17 cellular contexts compared by ENCODE assay signal in genomic region chr13:73741111-73741510, GRCh38.
A peak's percentile ranks its signal among the peaks of the same experiment; 100 is the strongest.
DNase-seq lines count a peak whose midpoint lies in the region; ATAC-seq, FAIRE-seq and TF ChIP-seq lines count a peak whose summit lies in the region.
"Had no signal": no experiment of that assay in that cellular context is flagged by ENCODE, and none has a peak within 500 bp of the region (broad histone marks: within the 10 kb centered on the region; RNA-seq: fewer than 3 reads in every experiment).

No MANE protein-coding gene starts in this region.

- H3K4me3 Mint-ChIP-seq in CD8-positive, alpha-beta T cell = peak overlapping the region; percentile 24
- H3K4me3 Mint-ChIP-seq in brain = no peak overlapping the region
- no peak overlapping the region for H3K4me3 Mint-ChIP-seq in neural progenitor cell

- peaks cover 46% of the 10 kb centered on the region for H3K4me1 Mint-ChIP-seq in CD8-positive, alpha-beta T cell (ENCODE audit: low read depth)
- H3K4me1 Mint-ChIP-seq in brain = peaks cover 25% of the 10 kb centered on the region
- H3K4me1 Mint-ChIP-seq in neural progenitor cell = peaks cover 24% of the 10 kb centered on the region

- H3F3A ChIP-seq in neural progenitor cell (ENCODE audit: low read depth) = peaks cover 9% of the 10 kb centered on the region

- H3K9ac ChIP-seq in muscle layer of colon (ENCODE audit: low read length) = no peak overlapping the region
- no peak overlapping the region for H3K9ac ChIP-seq in neural progenitor cell
- H3K9ac ChIP-seq: BLaER1 had no signal

- no peaks in the 10 kb centered on the region for H3K9me3 Mint-ChIP-seq in CD8-positive, alpha-beta T cell
- peaks cover 0 to 6% (median 0%) of the 10 kb centered on the region in 5 experiments for H3K9me3 Mint-ChIP-seq in brain
- no peaks in the 10 kb centered on the region for H3K9me3 Mint-ChIP-seq in neural progenitor cell

- peaks cover 28% of the 10 kb centered on the region for H3K4me1 ChIP-seq in CD8-positive, alpha-beta T cell (ENCODE audit: insufficient read depth, low read length)
- peaks cover 20% of the 10 kb centered on the region for H3K4me1 ChIP-seq in muscle layer of colon (ENCODE audit: insufficient read depth, low read length)
- H3K4me1 ChIP-seq in neural progenitor cell = peaks cover 19% of the 10 kb centered on the region
- H3K4me1 ChIP-seq: BLaER1, HAP-1, lower lobe of right lung, SJSA1 had no signal

- no peak overlapping the region for H2AFZ ChIP-seq in neural progenitor cell (replicated peaks)

- POLR2A ChIA-PET in CD8-positive, alpha-beta T cell (lab: Charles Lee) = no interaction called here

- no peaks in the 10 kb centered on the region for H3K36me3 ChIP-seq in CD8-positive, alpha-beta T cell (ENCODE audit: insufficient read depth, low read length)
- H3K36me3 ChIP-seq in muscle layer of colon (ENCODE audit: insufficient read depth, low read length) (no peaks in the 10 kb centered on the region), neural progenitor cell (no peaks in the 10 kb centered on the region)
- H3K36me3 ChIP-seq: HAP-1, lower lobe of right lung, SJSA1 had no signal

- H3K27me3 Mint-ChIP-seq in CD8-positive, alpha-beta T cell (ENCODE audit: low read depth) = no peaks in the 10 kb centered on the region
- H3K27me3 Mint-ChIP-seq in brain (peaks cover 5% of the 10 kb centered on the region), neural progenitor cell (ENCODE audit: insufficient read depth, low read depth) (no peaks in the 10 kb centered on the region)

- no peak for TF ChIP-seq CTCF in CD8-positive, alpha-beta T cell (IDR thresholded peaks at IDR 0.05)
- TF ChIP-seq CTCF in brain (conservative IDR thresholded peaks at IDR 0.05) (no peak), neural progenitor cell (IDR thresholded peaks at IDR 0.05) (no peak)

- no peaks in the 10 kb centered on the region for H3K79me2 ChIP-seq in neural progenitor cell (ENCODE audit: low read depth)

- H3K4me2 ChIP-seq in neural progenitor cell = no peak overlapping the region
- H3K4me2 ChIP-seq: BLaER1 had no signal

- H3K9me3 ChIP-seq in CD8-positive, alpha-beta T cell (ENCODE audit: low read length) = no peaks in the 10 kb centered on the region
- H3K9me3 ChIP-seq in muscle layer of colon (ENCODE audit: low read length) = no peaks in the 10 kb centered on the region
- no peaks in the 10 kb centered on the region for H3K9me3 ChIP-seq in neural progenitor cell (ENCODE audit: low read depth)
- H3K9me3 ChIP-seq: BLaER1, HAP-1, lower lobe of right lung, SJSA1 had no signal

- intact Hi-C loops in CD8-positive, alpha-beta T cell (cut with DNase I, micrococcal nuclease) = no loop called here

- H3K27ac ChIP-seq in CD8-positive, alpha-beta T cell (ENCODE audit: low read depth, low read length) = no peak overlapping the region
- H3K27ac ChIP-seq in muscle layer of colon (ENCODE audit: low read depth, low read length) (peak overlapping the region; percentile 1), neural progenitor cell (no peak overlapping the region)
- H3K27ac ChIP-seq: BLaER1, lower lobe of right lung, SJSA1 had no signal

- no peak for FAIRE-seq in frontal cortex (lab: Jason Lieb, UNC)
- FAIRE-seq: TTC549 had no signal

- no peaks in the 10 kb centered on the region for H4K20me1 ChIP-seq in neural progenitor cell (ENCODE audit: low read depth)
- H4K20me1 ChIP-seq: BLaER1 had no signal

- DNase-seq in AG08395 (ENCODE audit: low spot score) (peak; percentile 28), neural progenitor cell (ENCODE audit: low spot score) (no peak), frontal cortex (ENCODE audit: low spot score in 2 of 2) (no peak)
- peak in 2 of 7 experiments; percentile 6 to 17 for DNase-seq in CD8-positive, alpha-beta T cell
- DNase-seq: activated naive CD4-positive, alpha-beta T cell treated with Interleukin-2 at 50 U/mL for 16 hours; KBM-7; lower lobe of right lung; NCI-H1417; NCI-H446 had no signal

- peak; percentile 36 for ATAC-seq in CD8-positive, alpha-beta T cell
- ATAC-seq in HG03196 (IDR thresholded peaks at IDR 0.05; ENCODE audit: unreplicated experiment) (no peak), GM19455 (IDR thresholded peaks at IDR 0.05; ENCODE audit: unreplicated experiment) (no peak)

- peaks cover 18% of the 10 kb centered on the region for H3K36me3 Mint-ChIP-seq in CD8-positive, alpha-beta T cell
- no peaks in the 10 kb centered on the region for H3K36me3 Mint-ChIP-seq in brain
- peaks cover 7% of the 10 kb centered on the region for H3K36me3 Mint-ChIP-seq in neural progenitor cell

- H3K4me3 ChIP-seq in CD8-positive, alpha-beta T cell (ENCODE audit: low read depth, low read length) = no peak overlapping the region
- H3K4me3 ChIP-seq in muscle layer of colon (ENCODE audit: low read depth in 1 of 2, low read length in 2 of 2) (peak overlapping the region in 1 of 2 donors; percentile 42), neural progenitor cell (no peak overlapping the region)
- H3K4me3 ChIP-seq: BLaER1, HAP-1, lower lobe of right lung, SJSA1 had no signal

- peak overlapping the region; percentile 29 for H3K27ac Mint-ChIP-seq in CD8-positive, alpha-beta T cell
- H3K27ac Mint-ChIP-seq in brain = peak overlapping the region in 3 of 5 experiments; percentile 44 to 81 (median 63)
- no peak overlapping the region for H3K27ac Mint-ChIP-seq in neural progenitor cell

- CTCF ChIA-PET in CD8-positive, alpha-beta T cell (lab: Charles Lee) = no interaction called here

- no peaks in the 10 kb centered on the region for H3K27me3 ChIP-seq in CD8-positive, alpha-beta T cell (ENCODE audit: insufficient read depth, low read length)
- H3K27me3 ChIP-seq in muscle layer of colon (ENCODE audit: control insufficient read depth in 1 of 2, insufficient read depth in 2 of 2, low read length in 2 of 2) (no peaks in the 10 kb centered on the region), neural progenitor cell (no peaks in the 10 kb centered on the region)
- H3K27me3 ChIP-seq: BLaER1, SJSA1 had no signal
